24 cellular contexts compared by ENCODE assay signal in the genomic region with DNA sequence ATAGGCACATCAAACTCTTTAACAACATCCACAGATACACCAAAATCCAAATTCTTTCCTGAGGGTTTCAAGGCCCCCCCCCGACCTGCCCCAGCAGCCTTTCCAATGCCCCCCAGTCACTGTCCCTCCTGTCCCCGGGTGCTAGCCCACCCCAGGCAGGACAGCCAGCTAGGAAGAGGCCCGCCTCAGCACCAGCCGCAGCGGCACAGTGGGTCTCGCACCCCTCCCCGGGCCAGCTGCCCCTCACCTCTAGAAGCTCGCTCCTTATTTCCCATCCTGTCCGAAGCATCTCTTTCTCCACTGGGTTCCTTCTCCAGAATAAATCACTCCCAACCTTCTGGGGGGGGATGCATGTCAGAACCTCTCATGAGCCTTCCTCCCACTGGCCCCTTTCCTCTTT.
DNase-seq lines count a peak whose midpoint lies in the region; ATAC-seq and TF ChIP-seq lines count a peak whose summit lies in the region.
"Had no signal": no experiment of that assay in that cellular context is flagged by ENCODE, and none has a peak within 500 bp of the region (broad histone marks: within the 10 kb centered on the region; RNA-seq: fewer than 3 reads in every experiment).

No MANE protein-coding gene starts in this region.

- no peaks in the 10 kb centered on the region for H3K27me3 ChIP-seq in GM23338 (ENCODE audit: insufficient read depth)
- H3K27me3 ChIP-seq: BLaER1 had no signal

- peaks cover 5% of the 10 kb centered on the region; the same call in 2 of the 3 replicates for H3K4me1 Mint-ChIP-seq in GM23338
- H3K4me1 Mint-ChIP-seq in T-helper 17 cell: peaks cover 11% of the 10 kb centered on the region
- peaks cover 9% of the 10 kb centered on the region for H3K4me1 Mint-ChIP-seq in neural crest cell
- peaks cover 9% of the 10 kb centered on the region for H3K4me1 Mint-ChIP-seq in activated CD4-positive, alpha-beta memory T cell treated with anti-CD3 and anti-CD28 coated beads, Interleukin-2, amount 10 ng/mL, durations not matched to agents 7 days and 5 days

- no peak for DNase-seq in GM23338 (ENCODE audit: low spot score)
- DNase-seq in T-helper 17 cell: no peak
- no peak for DNase-seq in neural crest cell (ENCODE audit: low read depth, low spot score)
- DNase-seq in activated CD4-positive, alpha-beta memory T cell treated with anti-CD3 and anti-CD28 coated beads, Interleukin-2, amount 10 ng/mL, durations not matched to agents 7 days and 5 days: no peak
- DNase-seq: 8988T; ACHN; C1 segment of cervical spinal cord; CD4-positive, alpha-beta memory T cell; CD4-positive, CD25-positive, alpha-beta regulatory T cell; CD8-positive, alpha-beta memory T cell; COR-L47; DMS 273 treated with DMSO at 0.1 percent for 48 hours; DMS153; DMS53; DMS79; DND-41; EL; GDM1 had no signal

- H3K4me3 Mint-ChIP-seq in GM23338: no peak overlapping the region
- H3K4me3 Mint-ChIP-seq in T-helper 17 cell: peak overlapping the region; percentile 63
- no peak overlapping the region for H3K4me3 Mint-ChIP-seq in neural crest cell
- H3K4me3 Mint-ChIP-seq in activated CD4-positive, alpha-beta memory T cell treated with anti-CD3 and anti-CD28 coated beads, Interleukin-2, amount 10 ng/mL, durations not matched to agents 7 days and 5 days: no peak overlapping the region
- H3K4me3 Mint-ChIP-seq: CD14-positive monocyte; CD4-positive, alpha-beta memory T cell; CD4-positive, CD25-positive, alpha-beta regulatory T cell; CD8-positive, alpha-beta memory T cell had no signal

- no peaks in the 10 kb centered on the region for H3K79me2 ChIP-seq in GM23338 (replicated peaks; ENCODE audit: insufficient read depth)

- H3K27me3 Mint-ChIP-seq in GM23338 (ENCODE audit: insufficient read depth, low read depth, poor library complexity) (peaks cover 1% of the 10 kb centered on the region), T-helper 17 cell (peaks cover 13% of the 10 kb centered on the region), neural crest cell (ENCODE audit: low read depth) (no peaks in the 10 kb centered on the region)
- H3K27me3 Mint-ChIP-seq in activated CD4-positive, alpha-beta memory T cell treated with anti-CD3 and anti-CD28 coated beads, Interleukin-2, amount 10 ng/mL, durations not matched to agents 7 days and 5 days: no peaks in the 10 kb centered on the region
- H3K27me3 Mint-ChIP-seq: CD4-positive, alpha-beta memory T cell; CD4-positive, CD25-positive, alpha-beta regulatory T cell had no signal

- POLR2A ChIA-PET in activated CD4-positive, alpha-beta memory T cell treated with anti-CD3 and anti-CD28 coated beads, Interleukin-2, amount 10 ng/mL, durations not matched to agents 7 days and 5 days (lab: Charles Lee): no interaction called here

- no peaks in the 10 kb centered on the region for H3K9me3 ChIP-seq in T-helper 17 cell (ENCODE audit: control insufficient read depth, low read length, poor library complexity, severe bottlenecking)
- H3K9me3 ChIP-seq: BLaER1 had no signal

- H3K36me3 ChIP-seq in GM23338 (ENCODE audit: insufficient read depth): no peaks in the 10 kb centered on the region
- H3K36me3 ChIP-seq: BLaER1 had no signal

- no peaks in the 10 kb centered on the region for H3K4me1 ChIP-seq in GM23338 (ENCODE audit: insufficient read depth)

- H3K9me3 Mint-ChIP-seq in GM23338: no peaks in the 10 kb centered on the region; the same call in 2 of the 3 replicates
- no peaks in the 10 kb centered on the region for H3K9me3 Mint-ChIP-seq in neural crest cell
- H3K9me3 Mint-ChIP-seq in activated CD4-positive, alpha-beta memory T cell treated with anti-CD3 and anti-CD28 coated beads, Interleukin-2, amount 10 ng/mL, durations not matched to agents 7 days and 5 days: no peaks in the 10 kb centered on the region
- H3K9me3 Mint-ChIP-seq: CD14-positive monocyte; CD4-positive, alpha-beta memory T cell; CD4-positive, CD25-positive, alpha-beta regulatory T cell; CD8-positive, alpha-beta memory T cell had no signal

- ATAC-seq in GM23338: no peak
- no peak for ATAC-seq in T-helper 17 cell
- ATAC-seq in GM21381 (IDR thresholded peaks at IDR 0.05; ENCODE audit: unreplicated experiment): no peak
- ATAC-seq in HG03045 (IDR thresholded peaks at IDR 0.05; ENCODE audit: unreplicated experiment): no peak
- ATAC-seq in HG02763 (IDR thresholded peaks at IDR 0.05; ENCODE audit: unreplicated experiment): no peak
- ATAC-seq: GM12878 had no signal

- H3K36me3 Mint-ChIP-seq in GM23338 (ENCODE audit: low read depth): no peaks in the 10 kb centered on the region
- peaks cover 2% of the 10 kb centered on the region for H3K36me3 Mint-ChIP-seq in T-helper 17 cell (ENCODE audit: low read depth)
- H3K36me3 Mint-ChIP-seq in neural crest cell (ENCODE audit: low read depth): no peaks in the 10 kb centered on the region
- no peaks in the 10 kb centered on the region for H3K36me3 Mint-ChIP-seq in activated CD4-positive, alpha-beta memory T cell treated with anti-CD3 and anti-CD28 coated beads, Interleukin-2, amount 10 ng/mL, durations not matched to agents 7 days and 5 days (ENCODE audit: low read depth)
- H3K36me3 Mint-ChIP-seq: CD14-positive monocyte; CD4-positive, alpha-beta memory T cell; CD4-positive, CD25-positive, alpha-beta regulatory T cell; CD8-positive, alpha-beta memory T cell had no signal

- H3K4me2 ChIP-seq in GM23338: no peak overlapping the region
- H3K4me2 ChIP-seq: BLaER1 had no signal

- no peaks in the 10 kb centered on the region for H3F3A ChIP-seq in GM23338 (replicated peaks; ENCODE audit: low read depth)

- no peak overlapping the region for H3K27ac Mint-ChIP-seq in GM23338
- H3K27ac Mint-ChIP-seq in T-helper 17 cell: no peak overlapping the region
- H3K27ac Mint-ChIP-seq in neural crest cell (ENCODE audit: unreplicated experiment): peak overlapping the region; percentile 88
- no peak overlapping the region for H3K27ac Mint-ChIP-seq in activated CD4-positive, alpha-beta memory T cell treated with anti-CD3 and anti-CD28 coated beads, Interleukin-2, amount 10 ng/mL, durations not matched to agents 7 days and 5 days
- H3K27ac Mint-ChIP-seq: CD4-positive, alpha-beta memory T cell; CD4-positive, CD25-positive, alpha-beta regulatory T cell; CD8-positive, alpha-beta memory T cell had no signal

- no peak overlapping the region for H3K4me3 ChIP-seq in GM23338
- H3K4me3 ChIP-seq: BLaER1, GM12878 had no signal

- H3K9me2 ChIP-seq in GM23338 (ENCODE audit: insufficient read depth): no peaks in the 10 kb centered on the region

- no peaks in the 10 kb centered on the region for H4K20me1 ChIP-seq in GM23338 (replicated peaks; ENCODE audit: insufficient read depth)
- H4K20me1 ChIP-seq: BLaER1 had no signal

- H2AFZ ChIP-seq in GM23338: 0 out of 2 replicates have a peak overlapping the region, but pooled peaks have one; percentile 23

- TF ChIP-seq CTCF in GM23338 (conservative IDR thresholded peaks at IDR 0.05; ENCODE audit: low read depth in 2 of 2) (no peak), neural crest cell (conservative IDR thresholded peaks at IDR 0.05) (no peak)

- CTCF ChIA-PET in activated CD4-positive, alpha-beta memory T cell treated with anti-CD3 and anti-CD28 coated beads, Interleukin-2, amount 10 ng/mL, durations not matched to agents 7 days and 5 days (lab: Charles Lee): no interaction called here

- H3K27ac ChIP-seq in GM23338 (ENCODE audit: low read depth): no peak overlapping the region
- H3K27ac ChIP-seq: BLaER1 had no signal

TF ChIP-seq in GM23338, 12 proteins besides CTCF, POLR2A, EP300 and RAD21 (continues in another document):
- TF ChIP-seq ZNF331 (CRISPR knock-in tag; IDR thresholded peaks at IDR 0.05; ENCODE audit: low read depth) (no peak), POLR2AphosphoS5 (IDR thresholded peaks at IDR 0.05; ENCODE audit: low read depth) (no peak), JUNB (IDR thresholded peaks at IDR 0.05; ENCODE audit: unreplicated experiment) (no peak), STAT1 (IDR thresholded peaks at IDR 0.05; ENCODE audit: unreplicated experiment) (no peak), ZNF114 (CRISPR knock-in tag; IDR thresholded peaks at IDR 0.05) (no peak)
- TF ChIP-seq, protein P1, sequence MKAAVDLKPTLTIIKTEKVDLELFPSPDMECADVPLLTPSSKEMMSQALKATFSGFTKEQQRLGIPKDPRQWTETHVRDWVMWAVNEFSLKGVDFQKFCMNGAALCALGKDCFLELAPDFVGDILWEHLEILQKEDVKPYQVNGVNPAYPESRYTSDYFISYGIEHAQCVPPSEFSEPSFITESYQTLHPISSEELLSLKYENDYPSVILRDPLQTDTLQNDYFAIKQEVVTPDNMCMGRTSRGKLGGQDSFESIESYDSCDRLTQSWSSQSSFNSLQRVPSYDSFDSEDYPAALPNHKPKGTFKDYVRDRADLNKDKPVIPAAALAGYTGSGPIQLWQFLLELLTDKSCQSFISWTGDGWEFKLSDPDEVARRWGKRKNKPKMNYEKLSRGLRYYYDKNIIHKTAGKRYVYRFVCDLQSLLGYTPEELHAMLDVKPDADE (IDR thresholded peaks at IDR 0.05): no peak
